In the genomic region with DNA sequence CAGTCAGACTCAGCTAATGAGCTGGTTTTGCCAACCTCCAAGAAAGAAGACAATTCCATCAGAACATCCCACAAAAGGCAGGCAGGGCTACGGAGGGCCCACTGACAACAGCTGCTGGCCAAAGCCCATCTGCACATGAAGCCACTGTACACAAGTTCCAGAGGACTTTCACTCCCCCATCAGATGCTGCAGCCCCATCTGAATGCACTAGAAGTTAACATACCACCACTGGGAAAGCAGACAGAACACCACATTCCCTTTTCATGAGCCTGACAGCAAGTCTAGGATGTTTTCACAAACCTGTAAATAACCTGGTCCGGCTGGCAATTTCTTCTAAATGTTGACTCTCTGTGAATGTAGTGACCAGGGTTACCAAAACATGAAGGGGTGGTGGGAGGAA, we compare ENCODE assay signal across 1 cellular context.
TF ChIP-seq lines count a peak whose summit lies in the region.

No MANE protein-coding gene starts in this region.

TF ChIP-seq in GM23338, 12 proteins besides CTCF, POLR2A, EP300 and RAD21 (continued from another document):
- TF ChIP-seq, protein P1, sequence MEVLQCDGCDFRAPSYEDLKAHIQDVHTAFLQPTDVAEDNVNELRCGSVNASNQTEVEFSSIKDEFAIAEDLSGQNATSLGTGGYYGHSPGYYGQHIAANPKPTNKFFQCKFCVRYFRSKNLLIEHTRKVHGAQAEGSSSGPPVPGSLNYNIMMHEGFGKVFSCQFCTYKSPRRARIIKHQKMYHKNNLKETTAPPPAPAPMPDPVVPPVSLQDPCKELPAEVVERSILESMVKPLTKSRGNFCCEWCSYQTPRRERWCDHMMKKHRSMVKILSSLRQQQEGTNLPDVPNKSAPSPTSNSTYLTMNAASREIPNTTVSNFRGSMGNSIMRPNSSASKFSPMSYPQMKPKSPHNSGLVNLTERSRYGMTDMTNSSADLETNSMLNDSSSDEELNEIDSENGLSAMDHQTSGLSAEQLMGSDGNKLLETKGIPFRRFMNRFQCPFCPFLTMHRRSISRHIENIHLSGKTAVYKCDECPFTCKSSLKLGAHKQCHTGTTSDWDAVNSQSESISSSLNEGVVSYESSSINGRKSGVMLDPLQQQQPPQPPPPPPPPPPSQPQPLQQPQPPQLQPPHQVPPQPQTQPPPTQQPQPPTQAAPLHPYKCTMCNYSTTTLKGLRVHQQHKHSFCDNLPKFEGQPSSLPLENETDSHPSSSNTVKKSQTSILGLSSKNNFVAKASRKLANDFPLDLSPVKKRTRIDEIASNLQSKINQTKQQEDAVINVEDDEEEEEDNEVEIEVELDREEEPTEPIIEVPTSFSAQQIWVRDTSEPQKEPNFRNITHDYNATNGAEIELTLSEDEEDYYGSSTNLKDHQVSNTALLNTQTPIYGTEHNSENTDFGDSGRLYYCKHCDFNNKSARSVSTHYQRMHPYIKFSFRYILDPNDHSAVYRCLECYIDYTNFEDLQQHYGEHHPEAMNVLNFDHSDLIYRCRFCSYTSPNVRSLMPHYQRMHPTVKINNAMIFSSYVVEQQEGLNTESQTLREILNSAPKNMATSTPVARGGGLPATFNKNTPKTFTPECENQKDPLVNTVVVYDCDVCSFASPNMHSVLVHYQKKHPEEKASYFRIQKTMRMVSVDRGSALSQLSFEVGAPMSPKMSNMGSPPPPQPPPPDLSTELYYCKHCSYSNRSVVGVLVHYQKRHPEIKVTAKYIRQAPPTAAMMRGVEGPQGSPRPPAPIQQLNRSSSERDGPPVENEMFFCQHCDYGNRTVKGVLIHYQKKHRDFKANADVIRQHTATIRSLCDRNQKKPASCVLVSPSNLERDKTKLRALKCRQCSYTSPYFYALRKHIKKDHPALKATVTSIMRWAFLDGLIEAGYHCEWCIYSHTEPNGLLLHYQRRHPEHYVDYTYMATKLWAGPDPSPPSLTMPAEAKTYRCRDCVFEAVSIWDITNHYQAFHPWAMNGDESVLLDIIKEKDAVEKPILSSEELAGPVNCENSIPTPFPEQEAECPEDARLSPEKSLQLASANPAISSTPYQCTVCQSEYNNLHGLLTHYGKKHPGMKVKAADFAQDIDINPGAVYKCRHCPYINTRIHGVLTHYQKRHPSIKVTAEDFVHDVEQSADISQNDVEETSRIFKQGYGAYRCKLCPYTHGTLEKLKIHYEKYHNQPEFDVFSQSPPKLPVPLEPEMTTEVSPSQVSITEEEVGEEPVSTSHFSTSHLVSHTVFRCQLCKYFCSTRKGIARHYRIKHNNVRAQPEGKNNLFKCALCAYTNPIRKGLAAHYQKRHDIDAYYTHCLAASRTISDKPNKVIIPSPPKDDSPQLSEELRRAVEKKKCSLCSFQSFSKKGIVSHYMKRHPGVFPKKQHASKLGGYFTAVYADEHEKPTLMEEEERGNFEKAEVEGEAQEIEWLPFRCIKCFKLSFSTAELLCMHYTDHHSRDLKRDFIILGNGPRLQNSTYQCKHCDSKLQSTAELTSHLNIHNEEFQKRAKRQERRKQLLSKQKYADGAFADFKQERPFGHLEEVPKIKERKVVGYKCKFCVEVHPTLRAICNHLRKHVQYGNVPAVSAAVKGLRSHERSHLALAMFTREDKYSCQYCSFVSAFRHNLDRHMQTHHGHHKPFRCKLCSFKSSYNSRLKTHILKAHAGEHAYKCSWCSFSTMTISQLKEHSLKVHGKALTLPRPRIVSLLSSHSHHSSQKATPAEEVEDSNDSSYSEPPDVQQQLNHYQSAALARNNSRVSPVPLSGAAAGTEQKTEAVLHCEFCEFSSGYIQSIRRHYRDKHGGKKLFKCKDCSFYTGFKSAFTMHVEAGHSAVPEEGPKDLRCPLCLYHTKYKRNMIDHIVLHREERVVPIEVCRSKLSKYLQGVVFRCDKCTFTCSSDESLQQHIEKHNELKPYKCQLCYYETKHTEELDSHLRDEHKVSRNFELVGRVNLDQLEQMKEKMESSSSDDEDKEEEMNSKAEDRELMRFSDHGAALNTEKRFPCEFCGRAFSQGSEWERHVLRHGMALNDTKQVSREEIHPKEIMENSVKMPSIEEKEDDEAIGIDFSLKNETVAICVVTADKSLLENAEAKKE (CRISPR knock-in tag; IDR thresholded peaks at IDR 0.05): no peak
- TF ChIP-seq EZH2phosphoT487 (IDR thresholded peaks at IDR 0.05; ENCODE audit: unreplicated experiment) (no peak), NANOG (IDR thresholded peaks at IDR 0.05; ENCODE audit: borderline replicate concordance) (no peak), EZH2 (IDR thresholded peaks at IDR 0.05; ENCODE audit: low read depth, unreplicated experiment) (no peak)
